ENCODE assay signal across 8 cellular contexts in the genomic region with DNA sequence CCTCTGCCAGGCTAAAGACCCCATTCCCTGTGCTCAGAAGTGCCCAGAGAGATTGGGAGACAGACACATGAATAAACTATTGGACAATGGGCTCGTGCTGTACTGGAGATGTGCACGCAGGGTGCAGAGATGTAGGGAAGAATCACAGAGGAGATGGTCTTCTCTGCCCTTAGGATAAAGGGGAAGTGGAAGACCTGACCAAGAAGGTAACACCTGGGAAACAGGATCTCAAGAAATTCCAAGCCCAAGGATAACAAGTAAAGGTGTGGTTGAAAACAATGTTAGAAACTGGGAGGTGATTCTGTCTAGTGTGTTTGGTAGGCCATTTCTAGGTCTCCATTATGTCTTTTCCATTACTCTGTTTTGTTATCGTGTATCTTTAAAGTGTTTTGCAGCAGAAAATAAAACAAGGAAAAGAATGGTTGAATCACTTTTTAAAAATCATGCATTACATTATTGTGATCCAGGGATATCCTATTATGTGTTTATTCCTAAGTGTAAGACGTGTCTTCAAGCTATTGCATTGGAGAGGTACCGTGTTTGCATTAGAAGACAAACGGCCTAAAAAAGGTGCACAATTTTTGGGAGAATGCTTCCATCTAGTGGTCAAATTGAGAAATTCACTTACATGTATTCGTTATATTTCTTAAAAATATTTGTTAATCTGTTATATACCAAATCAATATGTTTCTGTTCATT. TPM values are rescaled to one million over a fixed set of nuclear protein-coding genes. Genes with fewer than 3 reads are reported as not detected.
DNase-seq lines count a peak whose midpoint lies in the region; ATAC-seq and TF ChIP-seq lines count a peak whose summit lies in the region.

No MANE protein-coding gene starts in this region.

- CTCF ChIA-PET in BJ (lab: Yijun Ruan, JAX) = interaction anchor here (0.6 to 5.8 kb wide), 20 partner anchors 8 to 1195 kb away, joined by 3 to 72 read pairs (median 4); no protein-coding TSS in a partner anchor

- H3K4me3 ChIP-seq in BJ (ENCODE audit: low read depth, low read length) = no peak overlapping the region
- no peak overlapping the region for H3K4me3 ChIP-seq in cardiac fibroblast (replicated peaks in 1 of 2; ENCODE audit: low read depth in 2 of 2, low read length in 2 of 2)

- H3K36me3 ChIP-seq in BJ (ENCODE audit: control insufficient read depth, insufficient read depth, low read length) = no peaks in the 10 kb centered on the region

- TF ChIP-seq CTCF in BJ (IDR thresholded peaks at IDR 0.05; ENCODE audit: insufficient read depth, low read depth, low read length) = peak; percentile 39
- peak; percentile 43 for TF ChIP-seq CTCF in cardiac fibroblast (IDR thresholded peaks at IDR 0.05; ENCODE audit: low read depth, low read length)

- no peaks in the 10 kb centered on the region for H3K27me3 ChIP-seq in BJ (ENCODE audit: control insufficient read depth, insufficient read depth, low read length)

- ATAC-seq in GM18861 (IDR thresholded peaks at IDR 0.05; ENCODE audit: unreplicated experiment) (peak; percentile 42), HG03439 (IDR thresholded peaks at IDR 0.05; ENCODE audit: unreplicated experiment) (peak; percentile 54)

- POLR2A ChIA-PET in BJ (lab: Charles Lee) = no interaction called here

- no peak for DNase-seq in BJ (ENCODE audit: low read depth)
- peak; percentile 4 for DNase-seq in NCI-H526 treated with DMSO at 0.1 percent for 48 hours (lab: John Stamatoyannopoulos, UW)
- peak; percentile 69 to 71 for DNase-seq in cardiac fibroblast (ENCODE audit: low read depth in 2 of 2)
- DNase-seq in medulla oblongata (ENCODE audit: extremely low spot score) = peak; percentile 66
- no peak for DNase-seq in mesenteric fat pad (ENCODE audit: low spot score)
- no peak for DNase-seq in stimulated activated CD4-positive, alpha-beta T cell treated with anti-CD3 and anti-CD28 coated beads, Interleukin-12 subunit alpha, Interleukin-12 subunit beta, amount 100 ng/mL, for 4 hours

RNA-seq across cellular contexts. Expression of gene KCTD3, which starts 40.8 kb away (rescaled TPM):
- 31.7 and 56.1 TPM in 2 replicates for polyA plus RNA-seq in BJ (2011; rRNA removed)
- 40.9 and 42.9 TPM in 2 replicates for polyA minus RNA-seq in BJ (2011; rRNA and poly(A)+ RNA removed)
- 40.3 TPM for total RNA-seq in mesenteric fat pad

Comparison
In these comparisons a context has a peak if more than half of its experiments do, and no peak if none do; other contexts are left out.
1. DNase-seq: peak in NCI-H526 treated with DMSO at 0.1 percent for 48 hours (single experiment), cardiac fibroblast (2 of 2) and medulla oblongata (single experiment); none in BJ (single experiment), mesenteric fat pad (single experiment) and stimulated activated CD4-positive, alpha-beta T cell treated with anti-CD3 and anti-CD28 coated beads, Interleukin-12 subunit alpha, Interleukin-12 subunit beta, amount 100 ng/mL, for 4 hours (single experiment).